ENCODE assay signal across 9 cellular contexts in the genomic region with DNA sequence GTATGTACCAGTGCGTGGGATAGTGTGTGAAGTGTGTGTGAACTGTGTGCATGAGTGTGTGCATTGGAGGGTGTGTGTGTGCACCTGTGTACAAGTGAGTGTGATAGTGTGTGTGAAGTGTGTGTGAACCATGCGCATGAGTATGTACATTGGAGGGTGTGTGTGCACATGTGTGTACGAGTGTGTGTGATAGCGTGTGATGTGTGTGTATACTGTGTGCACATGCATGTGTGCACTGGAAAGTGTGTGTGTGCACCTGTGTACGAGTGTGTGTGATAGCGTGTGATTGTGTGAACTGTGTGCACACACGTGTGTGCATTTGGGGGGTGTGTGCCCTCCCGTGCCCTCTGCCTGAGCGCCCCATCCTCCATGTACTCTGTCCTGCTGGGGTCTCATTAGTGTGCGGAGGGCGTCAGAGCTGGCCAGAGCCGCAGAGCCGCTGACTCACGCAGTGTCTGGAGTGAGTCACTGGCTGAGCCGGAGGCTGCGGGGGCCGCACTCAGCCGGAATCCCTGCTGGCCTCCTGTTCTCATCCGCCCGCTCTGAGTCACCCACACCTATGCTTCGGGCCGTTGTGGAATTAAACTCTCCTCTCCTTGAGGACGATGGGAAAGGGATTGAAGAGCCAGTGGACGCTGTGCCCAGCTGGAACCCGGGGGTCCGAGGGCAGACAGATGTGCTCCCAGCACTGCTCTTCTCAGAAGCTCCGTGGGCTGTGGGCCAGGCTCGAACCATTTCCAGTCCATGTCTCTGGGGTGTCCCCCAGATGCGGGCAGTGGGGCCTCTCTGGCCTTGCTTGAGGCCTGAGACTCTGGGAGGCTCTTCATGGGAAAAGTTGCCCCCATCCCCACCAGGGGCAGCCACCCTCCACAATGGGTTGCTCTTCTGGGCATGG. TPM values are rescaled to one million over a fixed set of nuclear protein-coding genes. Genes with fewer than 3 reads are reported as not detected.
DNase-seq lines count a peak whose midpoint lies in the region; ATAC-seq, FAIRE-seq and TF ChIP-seq lines count a peak whose summit lies in the region.
"Had no signal": no experiment of that assay in that cellular context is flagged by ENCODE, and none has a peak within 500 bp of the region (broad histone marks: within the 10 kb centered on the region; RNA-seq: fewer than 3 reads in every experiment).

No MANE protein-coding gene starts in this region.

- intact Hi-C loops in posterior vena cava (cut with DNase I): no loop called here

- ATAC-seq in stimulated activated effector memory CD8-positive, alpha-beta T cell treated with anti-CD3 and anti-CD28 coated beads, Interleukin-12 subunit alpha, Interleukin-12 subunit beta, amount 100 ng/mL, for 72 hours: no peak
- ATAC-seq in HG02938 (IDR thresholded peaks at IDR 0.05; ENCODE audit: unreplicated experiment): no peak

- no peak overlapping the region for H3K4me3 Mint-ChIP-seq in stimulated activated effector memory CD8-positive, alpha-beta T cell treated with anti-CD3 and anti-CD28 coated beads, Interleukin-12 subunit alpha, Interleukin-12 subunit beta, amount 100 ng/mL, for 72 hours

- no peaks in the 10 kb centered on the region for H3K36me3 Mint-ChIP-seq in stimulated activated effector memory CD8-positive, alpha-beta T cell treated with anti-CD3 and anti-CD28 coated beads, Interleukin-12 subunit alpha, Interleukin-12 subunit beta, amount 100 ng/mL, for 72 hours

- H3K9me3 Mint-ChIP-seq in stimulated activated effector memory CD8-positive, alpha-beta T cell treated with anti-CD3 and anti-CD28 coated beads, Interleukin-12 subunit alpha, Interleukin-12 subunit beta, amount 100 ng/mL, for 72 hours: no peaks in the 10 kb centered on the region

- no peak overlapping the region for H3K27ac Mint-ChIP-seq in stimulated activated effector memory CD8-positive, alpha-beta T cell treated with anti-CD3 and anti-CD28 coated beads, Interleukin-12 subunit alpha, Interleukin-12 subunit beta, amount 100 ng/mL, for 72 hours

- TF ChIP-seq POLR2A in GM12891 (IDR thresholded peaks at IDR 0.05; ENCODE audit: low read depth, low read length): no peak

- FAIRE-seq in GM12891 (lab: Jason Lieb, UNC): peak; percentile 52

- peaks cover 8% of the 10 kb centered on the region for H3K4me1 Mint-ChIP-seq in stimulated activated effector memory CD8-positive, alpha-beta T cell treated with anti-CD3 and anti-CD28 coated beads, Interleukin-12 subunit alpha, Interleukin-12 subunit beta, amount 100 ng/mL, for 72 hours

- no peak for DNase-seq in GM12891 (ENCODE audit: insufficient read length, low spot score)
- DNase-seq in RPMI7951 (ENCODE audit: low read depth): peak; percentile 99
- DNase-seq in fibroblast of peridontal ligament (ENCODE audit: extremely low read depth): peak; percentile 83
- DNase-seq in posterior vena cava (ENCODE audit: low spot score): peak; percentile 94
- DNase-seq in activated CD8-positive, alpha-beta memory T cell treated with anti-CD3 and anti-CD28 coated beads, Interleukin-2, amount 50 U/mL, for 4 hours: no peak
- DNase-seq in stimulated activated effector memory CD8-positive, alpha-beta T cell treated with anti-CD3 and anti-CD28 coated beads, Interleukin-12 subunit alpha, Interleukin-12 subunit beta, amount 100 ng/mL, for 72 hours (ENCODE audit: low spot score in 2 of 2): no peak
- no peak for DNase-seq in activated T-cell treated with anti-CD3 and anti-CD28 coated beads, Interleukin-2, amount 50 U/mL, for 1 hour
- DNase-seq: NCI-H82 had no signal

TF ChIP-seq in GM12891, 5 proteins besides CTCF, POLR2A, EP300 and RAD21:
- TF ChIP-seq POU2F2 (IDR thresholded peaks at IDR 0.05; ENCODE audit: low read depth, low read length) (no peak), PAX5 (IDR thresholded peaks at IDR 0.05; ENCODE audit: insufficient read depth, low read length, severe bottlenecking) (no peak), SPI1 (IDR thresholded peaks at IDR 0.05; ENCODE audit: low read depth, low read length) (no peak), TAF1 (IDR thresholded peaks at IDR 0.05; ENCODE audit: low read depth, low read length) (no peak), POLR2AphosphoS5 (IDR thresholded peaks at IDR 0.05; ENCODE audit: low read depth, low read length) (no peak)

RNA-seq across cellular contexts. Expression of gene STX16, which starts 27.3 kb away (rescaled TPM):
- polyA plus RNA-seq in GM12891 (2012; ENCODE audit: low read depth, missing spikeins): 55.3 TPM
- total RNA-seq in RPMI7951 (2014; rRNA removed; shearing (Covaris generic)): 12.5 and 17.6 TPM in 2 replicates
- total RNA-seq in posterior vena cava: 10 to 100 TPM; 38.7 to 41.5 TPM

Comparison
In these comparisons a context has a peak if more than half of its experiments do, and no peak if none do; other contexts are left out.
1. DNase-seq: peak in RPMI7951 (single experiment), fibroblast of peridontal ligament (single experiment) and posterior vena cava (single experiment); none in GM12891 (single experiment), activated CD8-positive, alpha-beta memory T cell treated with anti-CD3 and anti-CD28 coated beads, Interleukin-2, amount 50 U/mL, for 4 hours (single experiment), stimulated activated effector memory CD8-positive, alpha-beta T cell treated with anti-CD3 and anti-CD28 coated beads, Interleukin-12 subunit alpha, Interleukin-12 subunit beta, amount 100 ng/mL, for 72 hours (0 of 2) and activated T-cell treated with anti-CD3 and anti-CD28 coated beads, Interleukin-2, amount 50 U/mL, for 1 hour (single experiment).